In the genomic region with DNA sequence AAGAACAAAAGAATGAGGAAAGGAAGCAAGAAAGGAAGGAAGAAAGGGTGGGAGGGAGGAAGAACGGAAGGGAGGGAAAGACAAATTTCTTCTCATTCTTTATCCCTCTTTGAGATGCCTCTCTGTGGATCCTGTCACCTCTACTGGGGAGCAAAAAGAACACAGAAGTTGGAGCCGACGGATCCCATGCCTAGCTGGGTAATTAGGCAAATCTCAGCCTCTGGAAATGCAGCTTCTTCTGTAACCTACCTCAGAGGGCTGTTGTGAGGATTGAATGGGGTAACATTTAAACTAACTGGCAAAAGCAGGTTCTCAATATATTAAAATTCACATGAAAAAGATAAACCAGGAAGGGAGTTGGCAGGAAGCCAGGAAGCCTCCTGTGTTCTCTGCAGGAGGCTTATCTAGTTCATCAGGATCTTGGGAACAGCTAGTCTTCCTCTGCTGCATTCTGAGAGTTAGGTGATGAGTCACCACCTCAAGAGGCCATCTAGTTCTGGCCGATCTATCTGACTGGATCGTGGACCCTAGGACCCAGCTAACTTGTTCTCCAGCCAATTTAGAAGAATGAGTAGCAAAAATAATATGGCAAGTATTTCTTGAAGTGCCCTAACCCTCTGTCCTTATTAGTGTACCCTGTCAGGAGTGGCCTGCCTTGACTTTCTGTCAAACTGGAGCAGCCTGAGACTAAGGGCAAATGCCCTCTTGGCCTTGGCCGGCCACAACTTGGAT, we compare ENCODE assay signal across 9 cellular contexts. TPM values are rescaled to one million over a fixed set of nuclear protein-coding genes. Genes with fewer than 3 reads are reported as not detected.
DNase-seq lines count a peak whose midpoint lies in the region; ATAC-seq, FAIRE-seq and TF ChIP-seq lines count a peak whose summit lies in the region.
"Had no signal": no experiment of that assay in that cellular context is flagged by ENCODE, and none has a peak within 500 bp of the region (broad histone marks: within the 10 kb centered on the region; RNA-seq: fewer than 3 reads in every experiment).

No MANE protein-coding gene starts in this region.

- H3K14ac ChIP-seq in mesenchymal stem cell (ENCODE audit: low read length in 2 of 2), result no peak overlapping the region

- peak overlapping the region; percentile 53 for H2BK5ac ChIP-seq in mesenchymal stem cell (ENCODE audit: low read depth, low read length, poor library complexity, severe bottlenecking)

- no peak overlapping the region for H3K4me3 ChIP-seq in K562
- no peak overlapping the region for H3K4me3 ChIP-seq in mesenchymal stem cell (ENCODE audit: insufficient read depth in 1 of 2, low read depth in 1 of 2, low read length in 2 of 2)

- peak overlapping the region; percentile 29 for H2AK5ac ChIP-seq in mesenchymal stem cell (ENCODE audit: low read length, severe bottlenecking)

- no peak overlapping the region for H3K4ac ChIP-seq in mesenchymal stem cell (ENCODE audit: low read depth in 1 of 2, low read length in 2 of 2)

- no peak overlapping the region for H4K8ac ChIP-seq in mesenchymal stem cell (ENCODE audit: low read length)

- H3K9me3 ChIP-seq in K562 (replicated peaks; ENCODE audit: control insufficient read depth, insufficient read depth, low read depth, low read length), result no peaks in the 10 kb centered on the region
- H3K9me3 ChIP-seq in mesenchymal stem cell (ENCODE audit: control insufficient read depth, low read length), result no peaks in the 10 kb centered on the region

- CTCF ChIA-PET in K562 (lab: Yijun Ruan, JAX; ENCODE audit: low intra/inter-chr PET ratio), result interaction anchor here (0.5 kb wide), 1 partner anchor 68 kb away, joined by 3 read pairs; no protein-coding TSS in a partner anchor

- no peak overlapping the region for H2BK12ac ChIP-seq in mesenchymal stem cell (ENCODE audit: low read length in 2 of 2)

- H3K36me3 ChIP-seq in K562 (ENCODE audit: control insufficient read depth, insufficient read depth, low read length) (no peaks in the 10 kb centered on the region), mesenchymal stem cell (ENCODE audit: control insufficient read depth in 1 of 2, insufficient read depth in 2 of 2, low read depth in 1 of 2, low read length in 2 of 2) (no peaks in the 10 kb centered on the region)

- no TSS peak for BruUV-seq in K562 (replicated peaks; lab: Mats Ljungman, UMichigan)

- no peak overlapping the region for H2BK15ac ChIP-seq in mesenchymal stem cell (ENCODE audit: low read depth, poor library complexity, severe bottlenecking)

- no peaks in the 10 kb centered on the region for H4K20me1 ChIP-seq in K562 (replicated peaks; ENCODE audit: control insufficient read depth, insufficient read depth, low read length)

- DNase-seq in DMS79 treated with DMSO at 0.1 percent for 48 hours (lab: John Stamatoyannopoulos, UW) (peak; percentile 57), LoVo (ENCODE audit: low spot score) (peak; percentile 57), K562 (ENCODE audit: extremely low read depth in 1 of 4, low spot score in 3 of 4) (peak; percentile 68 to 87 (median 73)), mesenchymal stem cell (peak; percentile 71), T-helper 2 cell (no peak)
- DNase-seq in activated CD8-positive, alpha-beta memory T cell treated with anti-CD3 and anti-CD28 coated beads, Interleukin-2, amount 50 U/mL, for 4 hours, result no peak
- DNase-seq: GDM1 had no signal

- H2BK120ac ChIP-seq in mesenchymal stem cell (ENCODE audit: low read depth, low read length), result no peak overlapping the region

- no peak overlapping the region for H3K23ac ChIP-seq in mesenchymal stem cell (ENCODE audit: low read length in 2 of 2)

- in situ Hi-C loops in K562 (cut with MboI), result no loop called here

- no peak for TF ChIP-seq CTCF in K562 (IDR thresholded peaks at IDR 0.05 in 2 of 3, conservative IDR thresholded peaks at IDR 0.05 in 1 of 3; ENCODE audit: insufficient read depth in 2 of 3, low read depth in 1 of 3, low read length in 3 of 3)

- H3K79me2 ChIP-seq in K562 (ENCODE audit: control insufficient read depth, insufficient read depth, low read length), result no peaks in the 10 kb centered on the region

- intact Hi-C loops in K562 (cut with micrococcal nuclease), result no loop called here

- 3% methylated on average over 5 of the region's 6 CpGs for WGBS in K562 (ENCODE audit: insufficient coverage, low coverage, missing lambda C conversion rate)
- WGBS in mesenchymal stem cell, result 41% methylated on average over 6 of the region's 6 CpGs

- H3K18ac ChIP-seq in mesenchymal stem cell (ENCODE audit: low read depth in 1 of 2, low read length in 2 of 2), result no peak overlapping the region

- ATAC-seq in K562 (peak; percentile 86), GM19455 (IDR thresholded peaks at IDR 0.05; ENCODE audit: unreplicated experiment) (no peak), esophagus mucosa (no peak)

- H3K4me2 ChIP-seq in K562 (ENCODE audit: insufficient read depth, low read length) (peak overlapping the region; percentile 71), mesenchymal stem cell (ENCODE audit: low read length, poor library complexity, severe bottlenecking) (peak overlapping the region; percentile 7)

- H2AFZ ChIP-seq in K562 (ENCODE audit: low read depth, low read length) (peak overlapping the region; percentile 76), mesenchymal stem cell (ENCODE audit: low read depth, low read length) (no peak overlapping the region)

- no peak for TF ChIP-seq POLR2A in K562 (conservative IDR thresholded peaks at IDR 0.05)

- H3K9ac ChIP-seq in K562 (ENCODE audit: insufficient read depth in 1 of 2, low read depth in 2 of 2, low read length in 2 of 2), result no peak overlapping the region
- H3K9ac ChIP-seq in mesenchymal stem cell (ENCODE audit: low read length), result no peak overlapping the region

- no peaks in the 10 kb centered on the region for H3K9me1 ChIP-seq in K562 (ENCODE audit: control insufficient read depth, insufficient read depth, low read length)

- POLR2A ChIA-PET in K562 (lab: Yijun Ruan, JAX), result interaction anchor here (0.8 to 1.0 kb wide), 3 partner anchors 21 to 100 kb away, joined by 3 to 4 read pairs (median 3); no protein-coding TSS in a partner anchor

- peak; percentile 64; the same call in 1 of the 2 replicates for TF ChIP-seq EP300 in K562 (IDR thresholded peaks at IDR 0.05; ENCODE audit: low read length)

- H4K91ac ChIP-seq in mesenchymal stem cell (ENCODE audit: low read length), result no peak overlapping the region

- peak in 1 of 2 experiments; percentile 33; a peak in 1 of 4 replicates for TF ChIP-seq RAD21 in K562 (CRISPR knock-in tag; conservative IDR thresholded peaks at IDR 0.05 in 1 of 2, IDR thresholded peaks at IDR 0.05 in 1 of 2)

- H3K4me1 ChIP-seq in K562 (replicated peaks in 1 of 2; ENCODE audit: control insufficient read depth in 2 of 2, insufficient read depth in 2 of 2, low read length in 2 of 2) (peaks cover 5 to 34% of the 10 kb centered on the region in 2 experiments; a peak in 3 of 5 replicates), mesenchymal stem cell (ENCODE audit: control insufficient read depth, insufficient read depth, low read depth, low read length) (peaks cover 9% of the 10 kb centered on the region)

- H3K27me3 ChIP-seq in K562 (ENCODE audit: control insufficient read depth in 2 of 2, insufficient read depth in 2 of 2, low read length in 2 of 2) (no peaks in the 10 kb centered on the region), mesenchymal stem cell (ENCODE audit: control insufficient read depth in 1 of 2, insufficient read depth in 1 of 2, low read length in 2 of 2) (peaks cover 0 to 14% of the 10 kb centered on the region in 2 experiments)

- H3K27ac ChIP-seq in K562 (ENCODE audit: extremely low read depth, low read depth, low read length) (peak overlapping the region; percentile 51; the same call in 2 of the 3 replicates), mesenchymal stem cell (ENCODE audit: low read length, poor library complexity, severe bottlenecking) (peak overlapping the region; percentile 60)

- peak; percentile 99 for FAIRE-seq in K562 (lab: Jason Lieb, UNC)

- H3K79me1 ChIP-seq in mesenchymal stem cell (replicated peaks; ENCODE audit: low read length, poor library complexity, severe bottlenecking), result no peaks in the 10 kb centered on the region

TF ChIP-seq in K562, 482 proteins besides CTCF, POLR2A, EP300 and RAD21 (continues in another document):
- TF ChIP-seq LARP7 (IDR thresholded peaks at IDR 0.05), result no peak
- TF ChIP-seq CBFA2T3 (IDR thresholded peaks at IDR 0.05), result peak; percentile 71
- TF ChIP-seq RFX7 (CRISPR knock-in tag; IDR thresholded peaks at IDR 0.05), result no peak
- peak; percentile 97 for TF ChIP-seq JUND (IDR thresholded peaks at IDR 0.05; ENCODE audit: borderline replicate concordance, low read depth, low read length)
- peak; percentile 97 for TF ChIP-seq JUND (tag; IDR thresholded peaks at IDR 0.05; ENCODE audit: borderline replicate concordance, low read depth, low read length)
- TF ChIP-seq C11orf30 (IDR thresholded peaks at IDR 0.05; ENCODE audit: low read depth), result peak; percentile 48; the same call in 1 of the 2 replicates
- no peak for TF ChIP-seq ZNF354B (CRISPR knock-in tag; IDR thresholded peaks at IDR 0.05)
- no peak for TF ChIP-seq MAFK (IDR thresholded peaks at IDR 0.05; ENCODE audit: low read length)
- TF ChIP-seq MEF2A (IDR thresholded peaks at IDR 0.05; ENCODE audit: control insufficient read depth, low read depth, low read length), result no peak
- TF ChIP-seq L3MBTL2 (IDR thresholded peaks at IDR 0.05), result 0 out of 2 replicates have a peak, but pooled peaks have one; percentile 38
- TF ChIP-seq EHMT2 (IDR thresholded peaks at IDR 0.05), result peak; percentile 36; the same call in 1 of the 2 replicates

RNA-seq across cellular contexts. Expression of a gene that starts 15.2 kb away (rescaled TPM):
- not detected in 2 replicates for total RNA-seq in K562 (2011; cell fraction: chromatin; rRNA removed; ENCODE audit: low replicate concordance)
- total RNA-seq in K562 (2011; cell fraction: nucleolus; rRNA removed), result not detected in 2 replicates
- not detected in 2 replicates for total RNA-seq in K562 (2011; cell fraction: nucleoplasm; rRNA removed)
- total RNA-seq in K562 (2014; rRNA removed), result not detected in 2 replicates
- not detected in 2 replicates for total RNA-seq in K562 (2014; rRNA removed; fragmentation: Illumina TruSeq; extraction: Trizol)
- total RNA-seq in K562 (2015; rRNA removed; fragmentation: Illumina TruSeq; extraction: Trizol), result not detected in 2 replicates
- total RNA-seq in K562 (2021), result 0.13 and 0.16 TPM in 2 replicates
- not detected in 2 replicates for polyA plus RNA-seq in K562 (2011; rRNA removed)
- not detected in 2 replicates for polyA plus RNA-seq in K562 (2011; cell fraction: cytosol; rRNA removed)
- polyA plus RNA-seq in K562 (2011; cell fraction: nucleus; rRNA removed), result not detected in 2 replicates
- polyA plus RNA-seq in K562 (2012), result 0.04 and 0.10 TPM in 2 replicates
- not detected in 2 replicates for polyA plus RNA-seq in K562 (2014; fragmentation: Illumina TruSeq; extraction: Trizol)
- under 1 TPM; 0.03 to 0.07 TPM for polyA plus RNA-seq in K562 (2014; fragmentation: Nextera tagmentation; extraction: Ambion mirVana)
- not detected in 2 replicates for polyA plus RNA-seq in K562 (2014; rRNA removed)
- not detected in 2 replicates for polyA minus RNA-seq in K562 (2011; rRNA and poly(A)+ RNA removed)
- polyA minus RNA-seq in K562 (2011; cell fraction: cytosol; rRNA and poly(A)+ RNA removed), result not detected in 2 replicates
- polyA minus RNA-seq in K562 (2011; cell fraction: nucleus; rRNA and poly(A)+ RNA removed), result not detected in 2 replicates
- polyA plus RNA-seq in mesenchymal stem cell (2013, experiment 1 of 2), result not detected
- polyA plus RNA-seq in mesenchymal stem cell (2013, experiment 2 of 2), result not detected
- not detected for total RNA-seq in esophagus mucosa

Comparison
In these comparisons a context has a peak if more than half of its experiments do, and no peak if none do; other contexts are left out.
1. DNase-seq: peak in DMS79 treated with DMSO at 0.1 percent for 48 hours (single experiment), LoVo (single experiment), K562 (4 of 4) and mesenchymal stem cell (single experiment); none in T-helper 2 cell (0 of 5) and activated CD8-positive, alpha-beta memory T cell treated with anti-CD3 and anti-CD28 coated beads, Interleukin-2, amount 50 U/mL, for 4 hours (single experiment).